In genomic region chr17:8941980-8942617, GRCh38 we compare ENCODE assay signal across 12 cellular contexts. TPM values are rescaled to one million over a fixed set of nuclear protein-coding genes. Genes with fewer than 3 reads are reported as not detected.
DNase-seq lines count a peak whose midpoint lies in the region; ATAC-seq and TF ChIP-seq lines count a peak whose summit lies in the region.
"Had no signal": no experiment of that assay in that cellular context is flagged by ENCODE, and none has a peak within 500 bp of the region (broad histone marks: within the 10 kb centered on the region; RNA-seq: fewer than 3 reads in every experiment).

No MANE protein-coding gene starts in this region.

- no peak overlapping the region for H2AFZ ChIP-seq in GM23248

- H3K79me2 ChIP-seq in GM23248 (ENCODE audit: insufficient read depth), result no peaks in the 10 kb centered on the region

- CTCF ChIA-PET in A673 (lab: Charles Lee), result no interaction called here

- intact Hi-C loops in A673 (cut with micrococcal nuclease; ENCODE audit: unreplicated experiment), result no loop called here

- H3K9me3 ChIP-seq in A673 (ENCODE audit: low read depth, low read length, poor library complexity, severe bottlenecking) (no peaks in the 10 kb centered on the region), GM23248 (ENCODE audit: low read depth) (no peaks in the 10 kb centered on the region)

- no peak for TF ChIP-seq CTCF in A673 (conservative IDR thresholded peaks at IDR 0.05; ENCODE audit: low read depth, low read length)

- H3K27me3 ChIP-seq in A673 (replicated peaks; ENCODE audit: insufficient read depth, low read depth, low read length, poor library complexity) (peaks cover 14% of the 10 kb centered on the region), GM23248 (replicated peaks; ENCODE audit: insufficient read depth) (0 out of 2 replicates have a peak, but pooled peaks cover 22% of the 10 kb centered on the region)
- H3K27me3 ChIP-seq: tibial nerve had no signal

- no peaks in the 10 kb centered on the region for H3K9me2 ChIP-seq in GM23248 (ENCODE audit: insufficient read depth)

- in situ Hi-C loops in GM23248 (cut with MboI), result no loop called here

- no peak overlapping the region for H3K9ac ChIP-seq in GM23248

- BruUV-seq in A673 (replicated peaks; lab: Mats Ljungman, UMichigan), result no TSS peak

- no peak overlapping the region for H3K4me2 ChIP-seq in GM23248 (ENCODE audit: unreplicated experiment)

- WGBS in GM23248 (ENCODE audit: low coverage in 1 of 2, low lambda C conversion rate in 2 of 2, missing lambda C conversion rate in 2 of 2), 2 experiments, result 43 to 46% methylated on average over 8 of the region's 8 CpGs

- POLR2A ChIA-PET in A673 (lab: Charles Lee; ENCODE audit: low non-redundant PET), result interaction anchor here (0.5 kb wide), 2 partner anchors 17 to 69 kb away, joined by 3 to 4 read pairs; no protein-coding TSS in a partner anchor

- no peaks in the 10 kb centered on the region for H3K4me1 ChIP-seq in A673 (ENCODE audit: insufficient read depth, low read length, poor library complexity, severe bottlenecking)
- no peaks in the 10 kb centered on the region for H3K4me1 ChIP-seq in GM23248 (ENCODE audit: insufficient read depth)

- ATAC-seq in HG03095 (IDR thresholded peaks at IDR 0.05; ENCODE audit: unreplicated experiment), result no peak
- ATAC-seq in HG02885 (IDR thresholded peaks at IDR 0.05; ENCODE audit: poor library complexity, unreplicated experiment), result no peak
- ATAC-seq: K562 had no signal

- no peaks in the 10 kb centered on the region for H4K20me1 ChIP-seq in GM23248 (ENCODE audit: insufficient read depth)

- no peak overlapping the region for H3K27ac ChIP-seq in A673 (ENCODE audit: low read depth, low read length, poor library complexity, severe bottlenecking)
- no peak overlapping the region for H3K27ac ChIP-seq in GM23248
- H3K27ac ChIP-seq: tibial nerve had no signal

- no peaks in the 10 kb centered on the region for H3F3A ChIP-seq in GM23248 (ENCODE audit: insufficient read depth)

- DNase-seq in stimulated activated CD4-positive, alpha-beta T cell treated with anti-CD3 and anti-CD28 coated beads, Interleukin-4, amount 100 ng/mL, for 24 hours, result peak; percentile 28
- DNase-seq in stimulated activated CD4-positive, alpha-beta T cell treated with anti-CD3 and anti-CD28 coated beads, Interleukin-15, amount 100 ng/mL, for 24 hours, result no peak
- DNase-seq in activated CD4-positive, alpha-beta T cell treated with anti-CD3 and anti-CD28 coated beads, Interleukin-2, amount 50 U/mL, for 1 hour, result peak; percentile 44
- DNase-seq in effector CD8-positive, alpha-beta T cell (lab: John Stamatoyannopoulos, UW), result peak; percentile 18
- DNase-seq in A673 (ENCODE audit: low spot score) (no peak), GM23248 (no peak)
- DNase-seq: cerebellar nuclear complex, NCI-H187 treated with DMSO at 0.1 percent for 48 hours had no signal

- H3K36me3 ChIP-seq in A673 (ENCODE audit: insufficient read depth, low read length, poor library complexity, severe bottlenecking) (no peaks in the 10 kb centered on the region), GM23248 (ENCODE audit: low read depth) (no peaks in the 10 kb centered on the region)
- H3K36me3 ChIP-seq: tibial nerve had no signal

- H3K4me3 ChIP-seq in A673 (ENCODE audit: low read depth, low read length, poor library complexity, severe bottlenecking) (no peak overlapping the region), GM23248 (no peak overlapping the region)
- H3K4me3 ChIP-seq: K562, tibial nerve had no signal

RNA-seq across cellular contexts. Expression of gene PIK3R5, which starts 23.4 kb away (rescaled TPM):
- total RNA-seq in A673 (2021), result 0.09 and 0.24 TPM in 2 replicates
- 0.11 TPM in 1 of 2 replicates, not detected in the other for total RNA-seq in GM23248 (2014; rRNA removed; shearing (Covaris generic))
- polyA plus RNA-seq in GM23248 (2016; fragmentation: Nextera tagmentation; extraction: Ambion mirVana), result not detected in 2 replicates

Comparison
In these comparisons a context has a peak if more than half of its experiments do, and no peak if none do; other contexts are left out.
1. DNase-seq: peak in stimulated activated CD4-positive, alpha-beta T cell treated with anti-CD3 and anti-CD28 coated beads, Interleukin-4, amount 100 ng/mL, for 24 hours (single experiment), activated CD4-positive, alpha-beta T cell treated with anti-CD3 and anti-CD28 coated beads, Interleukin-2, amount 50 U/mL, for 1 hour (single experiment) and effector CD8-positive, alpha-beta T cell (single experiment); none in stimulated activated CD4-positive, alpha-beta T cell treated with anti-CD3 and anti-CD28 coated beads, Interleukin-15, amount 100 ng/mL, for 24 hours (single experiment), A673 (single experiment) and GM23248 (single experiment).